In genomic region chr19:3184847-3185481, GRCh38 we compare ENCODE assay signal across 1 cellular context.
A peak's percentile ranks its signal among the peaks of the same experiment; 100 is the strongest.
TF ChIP-seq lines count a peak whose summit lies in the region.

No MANE protein-coding gene starts in this region.

TF ChIP-seq in K562, 482 proteins besides CTCF, POLR2A, EP300 and RAD21 (continued from another document and continues in another):
- TF ChIP-seq, protein P1, sequence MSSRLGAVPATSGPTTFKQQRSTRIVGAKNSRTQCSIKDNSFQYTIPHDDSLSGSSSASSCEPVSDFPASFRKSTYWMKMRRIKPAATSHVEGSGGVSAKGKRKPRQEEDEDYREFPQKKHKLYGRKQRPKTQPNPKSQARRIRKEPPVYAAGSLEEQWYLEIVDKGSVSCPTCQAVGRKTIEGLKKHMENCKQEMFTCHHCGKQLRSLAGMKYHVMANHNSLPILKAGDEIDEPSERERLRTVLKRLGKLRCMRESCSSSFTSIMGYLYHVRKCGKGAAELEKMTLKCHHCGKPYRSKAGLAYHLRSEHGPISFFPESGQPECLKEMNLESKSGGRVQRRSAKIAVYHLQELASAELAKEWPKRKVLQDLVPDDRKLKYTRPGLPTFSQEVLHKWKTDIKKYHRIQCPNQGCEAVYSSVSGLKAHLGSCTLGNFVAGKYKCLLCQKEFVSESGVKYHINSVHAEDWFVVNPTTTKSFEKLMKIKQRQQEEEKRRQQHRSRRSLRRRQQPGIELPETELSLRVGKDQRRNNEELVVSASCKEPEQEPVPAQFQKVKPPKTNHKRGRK (tag; IDR thresholded peaks at IDR 0.05): no peak
- TF ChIP-seq MNT (conservative IDR thresholded peaks at IDR 0.05) (peak; percentile 68 to 91; a peak in 3 of 4 replicates), HDAC1 (IDR thresholded peaks at IDR 0.05) (peak; percentile 9 to 100; a peak in 2 of 4 replicates), HNRNPLL (IDR thresholded peaks at IDR 0.05; ENCODE audit: low read depth, low read length, poor library complexity, severe bottlenecking) (no peak), ATF1 (CRISPR knock-in tag; IDR thresholded peaks at IDR 0.05) (no peak), ATF1 (tag; IDR thresholded peaks at IDR 0.05) (no peak), ZHX1 (conservative IDR thresholded peaks at IDR 0.05; ENCODE audit: low read length) (no peak), CBX1 (IDR thresholded peaks at IDR 0.05; ENCODE audit: low read depth) (peak; percentile 65; the same call in 1 of the 2 replicates), MAFK (IDR thresholded peaks at IDR 0.05; ENCODE audit: low read length) (peak; percentile 54), CC2D1A (IDR thresholded peaks at IDR 0.05) (no peak), HES1 (IDR thresholded peaks at IDR 0.05; ENCODE audit: low read depth) (no peak), HDAC8 (tag; IDR thresholded peaks at IDR 0.05) (no peak), OTX1 (CRISPR knock-in tag; IDR thresholded peaks at IDR 0.05) (no peak), ZNF12 (CRISPR knock-in tag; IDR thresholded peaks at IDR 0.05) (no peak), TCF7 (IDR thresholded peaks at IDR 0.05; ENCODE audit: borderline replicate concordance) (no peak), ZNF830 (CRISPR knock-in tag; IDR thresholded peaks at IDR 0.05) (no peak), TSC22D4 (tag; IDR thresholded peaks at IDR 0.05) (no peak), ELF4 (CRISPR knock-in tag; IDR thresholded peaks at IDR 0.05) (no peak), ZNF408 (CRISPR knock-in tag; IDR thresholded peaks at IDR 0.05; ENCODE audit: low read depth) (no peak), ZKSCAN1 (IDR thresholded peaks at IDR 0.05; ENCODE audit: low read depth, low read length) (0 out of 2 replicates have a peak, but pooled peaks have one; percentile 2), NR1H2 (CRISPR knock-in tag; IDR thresholded peaks at IDR 0.05) (0 out of 2 replicates have a peak, but pooled peaks have one; percentile 23), FOXP1 (CRISPR knock-in tag; IDR thresholded peaks at IDR 0.05) (no peak), E2F5 (CRISPR knock-in tag; IDR thresholded peaks at IDR 0.05) (no peak), BACH1 (tag; IDR thresholded peaks at IDR 0.05) (peak; percentile 91; the same call in 1 of the 2 replicates), ZNF197 (CRISPR knock-in tag; IDR thresholded peaks at IDR 0.05; ENCODE audit: low read depth) (no peak), NRF1 (conservative IDR thresholded peaks at IDR 0.05 in 1 of 2, IDR thresholded peaks at IDR 0.05 in 1 of 2) (0 out of 4 replicates have a peak, but pooled peaks have one; percentile 2 to 7), ZNF586 (CRISPR knock-in tag; conservative IDR thresholded peaks at IDR 0.05) (no peak), TEAD2 (tag; IDR thresholded peaks at IDR 0.05) (no peak), SLC30A9 (CRISPR knock-in tag; IDR thresholded peaks at IDR 0.05) (no peak), SP1 (CRISPR knock-in tag; IDR thresholded peaks at IDR 0.05) (peak; percentile 59; the same call in 1 of the 2 replicates), DPF2 (IDR thresholded peaks at IDR 0.05) (0 out of 2 replicates have a peak, but pooled peaks have one; percentile 8), NFE2L1 (tag; IDR thresholded peaks at IDR 0.05; ENCODE audit: borderline replicate concordance, low read depth) (peak; percentile 7; the same call in 1 of the 2 replicates), RBFOX2 (IDR thresholded peaks at IDR 0.05; ENCODE audit: low read depth, low read length) (no peak), POLR2AphosphoS5 (IDR thresholded peaks at IDR 0.05; ENCODE audit: control insufficient read depth, insufficient read depth, low read depth, low read length) (no peak), ZNF518B (CRISPR knock-in tag; IDR thresholded peaks at IDR 0.05) (no peak), ZNF3 (CRISPR knock-in tag; IDR thresholded peaks at IDR 0.05) (no peak), ERF (CRISPR knock-in tag; IDR thresholded peaks at IDR 0.05) (no peak), NBN (IDR thresholded peaks at IDR 0.05; ENCODE audit: low read depth) (0 out of 2 replicates have a peak, but pooled peaks have one; percentile 55), RBM25 (IDR thresholded peaks at IDR 0.05; ENCODE audit: low read depth, low read length, severe bottlenecking) (peak; percentile 99), ZNF212 (CRISPR knock-in tag; IDR thresholded peaks at IDR 0.05) (no peak), ZNF695 (CRISPR knock-in tag; IDR thresholded peaks at IDR 0.05) (no peak)
- TF ChIP-seq, protein P2, sequence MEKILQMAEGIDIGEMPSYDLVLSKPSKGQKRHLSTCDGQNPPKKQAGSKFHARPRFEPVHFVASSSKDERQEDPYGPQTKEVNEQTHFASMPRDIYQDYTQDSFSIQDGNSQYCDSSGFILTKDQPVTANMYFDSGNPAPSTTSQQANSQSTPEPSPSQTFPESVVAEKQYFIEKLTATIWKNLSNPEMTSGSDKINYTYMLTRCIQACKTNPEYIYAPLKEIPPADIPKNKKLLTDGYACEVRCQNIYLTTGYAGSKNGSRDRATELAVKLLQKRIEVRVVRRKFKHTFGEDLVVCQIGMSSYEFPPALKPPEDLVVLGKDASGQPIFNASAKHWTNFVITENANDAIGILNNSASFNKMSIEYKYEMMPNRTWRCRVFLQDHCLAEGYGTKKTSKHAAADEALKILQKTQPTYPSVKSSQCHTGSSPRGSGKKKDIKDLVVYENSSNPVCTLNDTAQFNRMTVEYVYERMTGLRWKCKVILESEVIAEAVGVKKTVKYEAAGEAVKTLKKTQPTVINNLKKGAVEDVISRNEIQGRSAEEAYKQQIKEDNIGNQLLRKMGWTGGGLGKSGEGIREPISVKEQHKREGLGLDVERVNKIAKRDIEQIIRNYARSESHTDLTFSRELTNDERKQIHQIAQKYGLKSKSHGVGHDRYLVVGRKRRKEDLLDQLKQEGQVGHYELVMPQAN (IDR thresholded peaks at IDR 0.05; ENCODE audit: borderline replicate concordance): peak; percentile 99
- TF ChIP-seq, protein P3, sequence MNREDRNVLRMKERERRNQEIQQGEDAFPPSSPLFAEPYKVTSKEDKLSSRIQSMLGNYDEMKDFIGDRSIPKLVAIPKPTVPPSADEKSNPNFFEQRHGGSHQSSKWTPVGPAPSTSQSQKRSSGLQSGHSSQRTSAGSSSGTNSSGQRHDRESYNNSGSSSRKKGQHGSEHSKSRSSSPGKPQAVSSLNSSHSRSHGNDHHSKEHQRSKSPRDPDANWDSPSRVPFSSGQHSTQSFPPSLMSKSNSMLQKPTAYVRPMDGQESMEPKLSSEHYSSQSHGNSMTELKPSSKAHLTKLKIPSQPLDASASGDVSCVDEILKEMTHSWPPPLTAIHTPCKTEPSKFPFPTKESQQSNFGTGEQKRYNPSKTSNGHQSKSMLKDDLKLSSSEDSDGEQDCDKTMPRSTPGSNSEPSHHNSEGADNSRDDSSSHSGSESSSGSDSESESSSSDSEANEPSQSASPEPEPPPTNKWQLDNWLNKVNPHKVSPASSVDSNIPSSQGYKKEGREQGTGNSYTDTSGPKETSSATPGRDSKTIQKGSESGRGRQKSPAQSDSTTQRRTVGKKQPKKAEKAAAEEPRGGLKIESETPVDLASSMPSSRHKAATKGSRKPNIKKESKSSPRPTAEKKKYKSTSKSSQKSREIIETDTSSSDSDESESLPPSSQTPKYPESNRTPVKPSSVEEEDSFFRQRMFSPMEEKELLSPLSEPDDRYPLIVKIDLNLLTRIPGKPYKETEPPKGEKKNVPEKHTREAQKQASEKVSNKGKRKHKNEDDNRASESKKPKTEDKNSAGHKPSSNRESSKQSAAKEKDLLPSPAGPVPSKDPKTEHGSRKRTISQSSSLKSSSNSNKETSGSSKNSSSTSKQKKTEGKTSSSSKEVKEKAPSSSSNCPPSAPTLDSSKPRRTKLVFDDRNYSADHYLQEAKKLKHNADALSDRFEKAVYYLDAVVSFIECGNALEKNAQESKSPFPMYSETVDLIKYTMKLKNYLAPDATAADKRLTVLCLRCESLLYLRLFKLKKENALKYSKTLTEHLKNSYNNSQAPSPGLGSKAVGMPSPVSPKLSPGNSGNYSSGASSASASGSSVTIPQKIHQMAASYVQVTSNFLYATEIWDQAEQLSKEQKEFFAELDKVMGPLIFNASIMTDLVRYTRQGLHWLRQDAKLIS (CRISPR knock-in tag; IDR thresholded peaks at IDR 0.05): no peak
- TF ChIP-seq, protein P4, sequence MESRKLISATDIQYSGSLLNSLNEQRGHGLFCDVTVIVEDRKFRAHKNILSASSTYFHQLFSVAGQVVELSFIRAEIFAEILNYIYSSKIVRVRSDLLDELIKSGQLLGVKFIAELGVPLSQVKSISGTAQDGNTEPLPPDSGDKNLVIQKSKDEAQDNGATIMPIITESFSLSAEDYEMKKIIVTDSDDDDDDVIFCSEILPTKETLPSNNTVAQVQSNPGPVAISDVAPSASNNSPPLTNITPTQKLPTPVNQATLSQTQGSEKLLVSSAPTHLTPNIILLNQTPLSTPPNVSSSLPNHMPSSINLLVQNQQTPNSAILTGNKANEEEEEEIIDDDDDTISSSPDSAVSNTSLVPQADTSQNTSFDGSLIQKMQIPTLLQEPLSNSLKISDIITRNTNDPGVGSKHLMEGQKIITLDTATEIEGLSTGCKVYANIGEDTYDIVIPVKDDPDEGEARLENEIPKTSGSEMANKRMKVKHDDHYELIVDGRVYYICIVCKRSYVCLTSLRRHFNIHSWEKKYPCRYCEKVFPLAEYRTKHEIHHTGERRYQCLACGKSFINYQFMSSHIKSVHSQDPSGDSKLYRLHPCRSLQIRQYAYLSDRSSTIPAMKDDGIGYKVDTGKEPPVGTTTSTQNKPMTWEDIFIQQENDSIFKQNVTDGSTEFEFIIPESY (CRISPR knock-in tag; IDR thresholded peaks at IDR 0.05): no peak
